29 cellular contexts compared by ENCODE assay signal in genomic region chr19:51713319-51714285, GRCh38. TPM values are rescaled to one million over a fixed set of nuclear protein-coding genes. Genes with fewer than 3 reads are reported as not detected.
"Had no signal": no experiment of that assay in that cellular context is flagged by ENCODE, and none has a peak within 500 bp of the region (broad histone marks: within the 10 kb centered on the region; RNA-seq: fewer than 3 reads in every experiment).

No MANE protein-coding gene starts in this region.

- H3K27me3 ChIP-seq: brain microvascular endothelial cell, ovary had no signal

- H3K4me3 ChIP-seq: adrenal gland, ovary, skin epidermis had no signal

- ATAC-seq: effector memory CD8-positive, alpha-beta T cell; sciatic nerve; stimulated activated effector memory CD8-positive, alpha-beta T cell treated with anti-CD3 and anti-CD28 coated beads, Interleukin-12 subunit alpha, Interleukin-12 subunit beta, amount 100 ng/mL, for 72 hours had no signal

- H3K9me3 ChIP-seq: adrenal gland, neutrophil, ovary had no signal

- FAIRE-seq: TTC549 had no signal

- H3K4me1 ChIP-seq: adrenal gland had no signal

- DNase-seq: activated CD4-positive, alpha-beta T cell treated with anti-CD3 and anti-CD28 coated beads for 48 hours; activated CD8-positive, alpha-beta memory T cell treated with anti-CD3 and anti-CD28 coated beads for 24 hours; activated effector memory CD4-positive, alpha-beta T cell treated with anti-CD3 and anti-CD28 coated beads, Interleukin-2, amount 50 U/mL, for 16 hours; activated naive CD4-positive, alpha-beta T cell treated with anti-CD3 and anti-CD28 coated beads for 36 hours; activated naive CD8-positive, alpha-beta T cell treated with anti-CD3 and anti-CD28 coated beads for 36 hours; adrenal gland; aorta; brain microvascular endothelial cell; cortex of kidney; effector memory CD8-positive, alpha-beta T cell; hippocampal formation; left cardiac atrium; left ventricle myocardium superior; stimulated activated CD4-positive, alpha-beta T cell treated with anti-CD3 and anti-CD28 coated beads, Interleukin-4, amount 100 ng/mL, for 24 hours; T-helper 9 cell had no signal

- H3K36me3 ChIP-seq: adrenal gland, brain microvascular endothelial cell, ovary had no signal

- H3K27ac ChIP-seq: adrenal gland, brain microvascular endothelial cell, ovary, skin epidermis, VCaP had no signal

RNA-seq across cellular contexts. Expression of gene HAS1, which starts 10.2 kb away (rescaled TPM):
- total RNA-seq: activated naive CD4-positive, alpha-beta T cell treated with anti-CD3 and anti-CD28 coated beads for 36 hours; activated naive CD8-positive, alpha-beta T cell treated with anti-CD3 and anti-CD28 coated beads for 36 hours; activated T-helper 1 cell treated with anti-CD3 and anti-CD28 coated beads, Interleukin-12 subunit alpha, Interleukin-12 subunit beta, Interleukin-2, Interleukin-4 antibody, amounts not matched to agents 30 ng/mL and 10 ng/mL and 1 ng/mL, durations not matched to agents 14 hours and 24 hours and 36 hours; fibroblast of lung; fibroblast of villous mesenchyme; progenitor cell of endocrine pancreas; renal cortical epithelial cell had no signal
- polyA plus RNA-seq: aorta, fibroblast of lung had no signal

RNA-seq across cellular contexts. Expression of gene FPR1, which starts 38.1 kb away (rescaled TPM):
- total RNA-seq: activated naive CD4-positive, alpha-beta T cell treated with anti-CD3 and anti-CD28 coated beads for 36 hours; activated naive CD8-positive, alpha-beta T cell treated with anti-CD3 and anti-CD28 coated beads for 36 hours; activated T-helper 1 cell treated with anti-CD3 and anti-CD28 coated beads, Interleukin-12 subunit alpha, Interleukin-12 subunit beta, Interleukin-2, Interleukin-4 antibody, amounts not matched to agents 30 ng/mL and 10 ng/mL and 1 ng/mL, durations not matched to agents 14 hours and 24 hours and 36 hours; fibroblast of lung; fibroblast of villous mesenchyme; progenitor cell of endocrine pancreas had no signal

RNA-seq across cellular contexts. Expression of gene FPR2, which starts 47.4 kb away (rescaled TPM):
- total RNA-seq: activated naive CD4-positive, alpha-beta T cell treated with anti-CD3 and anti-CD28 coated beads for 36 hours; activated naive CD8-positive, alpha-beta T cell treated with anti-CD3 and anti-CD28 coated beads for 36 hours; activated T-helper 1 cell treated with anti-CD3 and anti-CD28 coated beads, Interleukin-12 subunit alpha, Interleukin-12 subunit beta, Interleukin-2, Interleukin-4 antibody, amounts not matched to agents 30 ng/mL and 10 ng/mL and 1 ng/mL, durations not matched to agents 14 hours and 24 hours and 36 hours; fibroblast of lung; fibroblast of villous mesenchyme; mammary epithelial cell; mucosa of gallbladder; progenitor cell of endocrine pancreas had no signal
